In genomic region chr17:60857521-60857920, GRCh38 we compare ENCODE assay signal across 26 cellular contexts.
"Had no signal": no experiment of that assay in that cellular context is flagged by ENCODE, and none has a peak within 500 bp of the region (broad histone marks: within the 10 kb centered on the region; RNA-seq: fewer than 3 reads in every experiment).

No MANE protein-coding gene starts in this region.

- H3K4me1 ChIP-seq: ascending aorta, body of pancreas had no signal

- H2AFZ ChIP-seq: PC-9 had no signal

- H3K4me2 ChIP-seq: PC-9 had no signal

- H3K4me3 ChIP-seq: ascending aorta, body of pancreas, PC-9 had no signal

- H3K27ac ChIP-seq: ascending aorta, body of pancreas, PC-9 had no signal

- H3K4me1 Mint-ChIP-seq: activated B cell treated with CpG ODN at 0.5 μM for 24 hours; activated CD4-positive, alpha-beta T cell treated with anti-CD3 and anti-CD28 coated beads, Interleukin-2, amount 10 ng/mL, durations not matched to agents 24 days and 14 days; activated naive CD4-positive, alpha-beta T cell treated with anti-CD3 and anti-CD28 coated beads, Interleukin-2, amount 50 U/mL, for 24 hours had no signal

- H3K27me3 ChIP-seq: ascending aorta, body of pancreas had no signal

- H3K27me3 Mint-ChIP-seq: activated B cell treated with CpG ODN at 0.5 μM for 24 hours; activated CD4-positive, alpha-beta T cell treated with anti-CD3 and anti-CD28 coated beads, Interleukin-2, amount 10 ng/mL, durations not matched to agents 24 days and 14 days; activated CD8-positive, alpha-beta memory T cell treated with anti-CD3 and anti-CD28 coated beads, Interleukin-2, amount 10 ng/mL, durations not matched to agents 7 days and 5 days; activated naive CD4-positive, alpha-beta T cell treated with anti-CD3 and anti-CD28 coated beads, Interleukin-2, amount 50 U/mL, for 24 hours; activated T-cell treated with anti-CD3 and anti-CD28 coated beads, Interleukin-2, amount 50 U/mL, for 24 hours; IgD-negative memory B cell; T-helper 17 cell had no signal

- H3K9me3 Mint-ChIP-seq: activated naive CD4-positive, alpha-beta T cell treated with anti-CD3 and anti-CD28 coated beads, Interleukin-2, amount 50 U/mL, for 24 hours; activated T-helper 1 cell treated with anti-CD3 and anti-CD28 coated beads, Interleukin-12 subunit alpha, Interleukin-12 subunit beta, Interleukin-2, Interleukin-4 antibody, amounts not matched to agents 30 ng/mL and 10 ng/mL and 1 ng/mL, durations not matched to agents 14 hours and 24 hours and 36 hours had no signal

- H3K4me3 Mint-ChIP-seq: activated B cell treated with CpG ODN at 0.5 μM for 24 hours; activated CD4-positive, alpha-beta T cell treated with anti-CD3 and anti-CD28 coated beads, Interleukin-2, amount 10 ng/mL, durations not matched to agents 24 days and 14 days; activated CD8-positive, alpha-beta memory T cell treated with anti-CD3 and anti-CD28 coated beads, Interleukin-2, amount 10 ng/mL, durations not matched to agents 7 days and 5 days; activated naive CD4-positive, alpha-beta T cell treated with anti-CD3 and anti-CD28 coated beads, Interleukin-2, amount 50 U/mL, for 24 hours; activated T-cell treated with anti-CD3 and anti-CD28 coated beads, Interleukin-2, amount 50 U/mL, for 24 hours; activated T-helper 1 cell treated with anti-CD3 and anti-CD28 coated beads, Interleukin-12 subunit alpha, Interleukin-12 subunit beta, Interleukin-2, Interleukin-4 antibody, amounts not matched to agents 30 ng/mL and 10 ng/mL and 1 ng/mL, durations not matched to agents 14 hours and 24 hours and 36 hours; IgD-negative memory B cell; T-helper 17 cell had no signal

- DNase-seq: activated B cell treated with CpG ODN at 0.5 μM for 24 hours; activated CD4-positive, alpha-beta T cell treated with anti-CD3 and anti-CD28 coated beads for 1 hour; activated CD4-positive, alpha-beta T cell treated with anti-CD3 and anti-CD28 coated beads, Interleukin-2, amount 10 ng/mL, durations not matched to agents 24 days and 14 days; activated CD4-positive, alpha-beta T cell treated with anti-CD3 and anti-CD28 coated beads, Interleukin-2, amount 50 U/mL, for 48 hours; activated CD8-positive, alpha-beta memory T cell treated with anti-CD3 and anti-CD28 coated beads, Interleukin-2, amount 10 ng/mL, durations not matched to agents 7 days and 5 days; activated effector memory CD4-positive, alpha-beta T cell treated with Interleukin-2 at 50 U/mL for 16 hours; activated naive CD4-positive, alpha-beta T cell; activated T-cell treated with anti-CD3 and anti-CD28 coated beads, Interleukin-2, amount 50 U/mL, for 24 hours; body of pancreas; KG1; NCI-H1092; NCI-H1417; NCI-H1694 treated with DMSO at 0.1 percent for 48 hours; NCI-H2029 treated with DMSO at 0.1 percent for 48 hours; NCI-H345; NCI-H510A; NCI-H526 treated with DMSO at 0.1 percent for 48 hours; PC-9; SHP77 treated with DMSO at 0.1 percent for 48 hours; T-helper 17 cell; T-helper 9 cell had no signal

- H3K9me3 ChIP-seq: ascending aorta, body of pancreas had no signal

- H3K27ac Mint-ChIP-seq: activated B cell treated with CpG ODN at 0.5 μM for 24 hours; activated CD4-positive, alpha-beta T cell treated with anti-CD3 and anti-CD28 coated beads, Interleukin-2, amount 10 ng/mL, durations not matched to agents 24 days and 14 days; activated CD8-positive, alpha-beta memory T cell treated with anti-CD3 and anti-CD28 coated beads, Interleukin-2, amount 10 ng/mL, durations not matched to agents 7 days and 5 days; activated naive CD4-positive, alpha-beta T cell treated with anti-CD3 and anti-CD28 coated beads, Interleukin-2, amount 50 U/mL, for 24 hours; activated T-cell treated with anti-CD3 and anti-CD28 coated beads, Interleukin-2, amount 50 U/mL, for 24 hours; activated T-helper 1 cell treated with anti-CD3 and anti-CD28 coated beads, Interleukin-12 subunit alpha, Interleukin-12 subunit beta, Interleukin-2, Interleukin-4 antibody, amounts not matched to agents 30 ng/mL and 10 ng/mL and 1 ng/mL, durations not matched to agents 14 hours and 24 hours and 36 hours; IgD-negative memory B cell; T-helper 17 cell had no signal

- H3K36me3 ChIP-seq: ascending aorta had no signal

- FAIRE-seq: bronchial epithelial cell had no signal
